ENCODE assay signal across 9 cellular contexts in the genomic region with DNA sequence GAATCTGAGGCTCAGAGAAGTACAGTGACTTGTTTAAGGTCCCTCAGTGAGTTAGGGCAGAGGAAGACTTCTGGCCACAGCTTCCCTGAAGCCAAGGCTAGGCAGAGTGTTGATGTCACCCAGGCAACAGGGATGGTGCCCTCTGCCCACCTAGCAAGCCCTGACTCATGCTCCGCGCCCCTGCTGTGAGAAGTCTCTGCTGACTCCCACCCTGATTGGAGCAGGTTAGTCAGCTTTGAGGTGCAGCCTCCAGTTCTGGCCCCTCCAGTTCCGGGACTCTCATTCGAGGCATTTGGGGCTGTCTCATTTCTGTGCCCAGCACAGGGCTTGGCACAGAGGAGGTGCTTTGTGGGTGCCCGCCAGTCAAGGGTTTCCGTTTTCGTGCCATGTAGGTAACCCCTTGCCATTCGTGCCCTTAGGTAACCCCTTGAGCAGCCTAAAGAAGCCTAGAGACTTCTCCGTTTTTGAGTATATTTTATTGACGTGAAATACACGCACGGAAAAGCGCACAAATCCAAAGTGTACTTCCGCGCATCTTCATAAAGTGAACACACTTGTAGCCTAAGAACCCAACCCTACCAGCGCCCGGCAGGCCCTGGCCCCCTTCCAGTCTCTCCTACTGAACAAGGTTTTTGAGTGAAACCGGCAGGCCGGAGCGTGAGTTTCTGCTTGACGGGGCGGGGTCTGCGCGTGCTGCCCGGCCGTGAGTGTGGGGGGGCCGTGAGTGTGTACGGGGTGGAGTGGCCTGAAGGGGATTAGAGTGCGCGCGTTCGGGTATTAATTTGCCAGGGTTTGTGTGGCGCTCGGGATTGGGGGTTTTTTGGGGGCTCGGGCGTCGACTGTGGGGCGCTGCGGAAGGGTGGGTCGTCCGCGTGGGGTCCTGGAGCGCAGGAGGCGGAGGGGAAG. TPM values are rescaled to one million over a fixed set of nuclear protein-coding genes. Genes with fewer than 3 reads are reported as not detected.
DNase-seq lines count a peak whose midpoint lies in the region; ATAC-seq and TF ChIP-seq lines count a peak whose summit lies in the region.
"Not testable (repeated sequence)": the region's sequence is repeated elsewhere in the genome, so short reads cannot be mapped to it uniquely, and the experiment has no call there.
"Had no signal": no experiment of that assay in that cellular context is flagged by ENCODE, and none has a peak within 500 bp of the region (broad histone marks: within the 10 kb centered on the region; RNA-seq: fewer than 3 reads in every experiment).

No MANE protein-coding gene starts in this region.

- not testable (repeated sequence) for TF ChIP-seq EP300 in transverse colon (IDR thresholded peaks at IDR 0.05; ENCODE audit: low read depth)

- H3K27me3 Mint-ChIP-seq in activated CD8-positive, alpha-beta T cell treated with anti-CD3 and anti-CD28 coated beads for 36 hours = not testable (repeated sequence)

- WGBS in transverse colon (ENCODE audit: low coverage in 1 of 2), 2 donors = no CpG with 5 or more reads among the region's 44 CpGs

- not testable (repeated sequence) for H3K36me3 ChIP-seq in transverse colon

- H3K9me3 Mint-ChIP-seq in activated CD8-positive, alpha-beta T cell treated with anti-CD3 and anti-CD28 coated beads for 36 hours = not testable (repeated sequence)

- ATAC-seq in GM18498 (IDR thresholded peaks at IDR 0.05; ENCODE audit: unreplicated experiment) (peak; percentile 39), GM19467 (IDR thresholded peaks at IDR 0.05; ENCODE audit: unreplicated experiment) (peak; percentile 19), HG02798 (IDR thresholded peaks at IDR 0.05; ENCODE audit: poor library complexity, unreplicated experiment) (peak; percentile 30), HG03521 (IDR thresholded peaks at IDR 0.05; ENCODE audit: unreplicated experiment) (peak; percentile 16), foreskin keratinocyte (peak; percentile 72), omental fat pad (ENCODE audit: low FRiP score) (peak; percentile 89)
- peak; percentile 83 for ATAC-seq in activated CD8-positive, alpha-beta T cell treated with anti-CD3 and anti-CD28 coated beads for 36 hours

- in situ Hi-C loops in transverse colon (cut with MboI; ENCODE audit: low pct_ligation_motif_present in 1 of 4, low pct_unique_long_range_greater_than_20kb in 1 of 4, low sequenced_read_pairs in 3 of 4) = not testable (repeated sequence)

- not testable (repeated sequence) for DNase-seq in activated CD8-positive, alpha-beta T cell treated with anti-CD3 and anti-CD28 coated beads for 36 hours; foreskin keratinocyte; omental fat pad (ENCODE audit: low spot score); transverse colon

- POLR2A ChIA-PET in activated CD8-positive, alpha-beta T cell treated with anti-CD3 and anti-CD28 coated beads for 36 hours (lab: Charles Lee) = not testable (repeated sequence)

- H3K4me1 Mint-ChIP-seq in activated CD8-positive, alpha-beta T cell treated with anti-CD3 and anti-CD28 coated beads for 36 hours (ENCODE audit: low read depth) = not testable (repeated sequence)

- H3K4me3 ChIP-seq in transverse colon = peak overlapping the region in 2 of 4 donors; percentile 32 to 68

- H3K4me1 ChIP-seq in foreskin keratinocyte, transverse colon: not testable (repeated sequence)

- H3K9me3 ChIP-seq in transverse colon = not testable (repeated sequence)

- TF ChIP-seq POLR2A in transverse colon (IDR thresholded peaks at IDR 0.05) = not testable (repeated sequence)

- H3K4me3 Mint-ChIP-seq in activated CD8-positive, alpha-beta T cell treated with anti-CD3 and anti-CD28 coated beads for 36 hours = not testable (repeated sequence)

- TF ChIP-seq CTCF in activated CD8-positive, alpha-beta T cell treated with anti-CD3 and anti-CD28 coated beads for 36 hours (IDR thresholded peaks at IDR 0.05); foreskin keratinocyte (conservative IDR thresholded peaks at IDR 0.05); omental fat pad (IDR thresholded peaks at IDR 0.05); transverse colon (IDR thresholded peaks at IDR 0.05): not testable (repeated sequence)

- H3K27ac ChIP-seq in foreskin keratinocyte = not testable (repeated sequence)
- H3K27ac ChIP-seq in transverse colon = peak overlapping the region; percentile 84 to 92 (median 89)

- not testable (repeated sequence) for H3K36me3 Mint-ChIP-seq in activated CD8-positive, alpha-beta T cell treated with anti-CD3 and anti-CD28 coated beads for 36 hours (ENCODE audit: low read depth)

- H3K27me3 ChIP-seq in foreskin keratinocyte, transverse colon: not testable (repeated sequence)

- CTCF ChIA-PET in activated CD8-positive, alpha-beta T cell treated with anti-CD3 and anti-CD28 coated beads for 36 hours (lab: Charles Lee) = not testable (repeated sequence)

- not testable (repeated sequence) for H3K27ac Mint-ChIP-seq in activated CD8-positive, alpha-beta T cell treated with anti-CD3 and anti-CD28 coated beads for 36 hours

- intact Hi-C loops in activated CD8-positive, alpha-beta T cell treated with anti-CD3 and anti-CD28 coated beads for 36 hours (cut with micrococcal nuclease); transverse colon (cut with DNase I; ENCODE audit: low total_unique reads): not testable (repeated sequence)

RNA-seq across cellular contexts. Expression of a gene that starts 16.9 kb away (rescaled TPM):
- total RNA-seq in activated CD8-positive, alpha-beta T cell treated with anti-CD3 and anti-CD28 coated beads for 36 hours = 1 to 10 TPM; 5.1 to 6.5 TPM
- total RNA-seq in foreskin keratinocyte = not detected in 2 replicates
- not detected in 2 replicates for polyA plus RNA-seq in foreskin keratinocyte
- total RNA-seq in omental fat pad = 1 to 10 TPM; 1.1 to 4.1 (median 2.8) TPM
- 1 to 10 TPM in 2 of 4 donors, not detected in 2; 2.2 to 4.1 TPM for total RNA-seq in transverse colon
- total RNA-seq: HFFc6 had no signal

Comparison
In these comparisons a context has a peak if more than half of its experiments do, and no peak if none do; other contexts are left out.
1. ATAC-seq: peak in every context shown above with its lines; median percentile 89 in omental fat pad; 83 in activated CD8-positive, alpha-beta T cell treated with anti-CD3 and anti-CD28 coated beads for 36 hours; 72 in foreskin keratinocyte; 39 in GM18498; 30 in HG02798; 19 in GM19467; 16 in HG03521.